ENCODE assay signal across 15 cellular contexts in genomic region chr16:81275795-81276194, GRCh38. TPM values are rescaled to one million over a fixed set of nuclear protein-coding genes. Genes with fewer than 3 reads are reported as not detected.
DNase-seq lines count a peak whose midpoint lies in the region; ATAC-seq and TF ChIP-seq lines count a peak whose summit lies in the region.
"Had no signal": no experiment of that assay in that cellular context is flagged by ENCODE, and none has a peak within 500 bp of the region (broad histone marks: within the 10 kb centered on the region; RNA-seq: fewer than 3 reads in every experiment).

No MANE protein-coding gene starts in this region.

- H3K79me2 ChIP-seq in PC-9 (ENCODE audit: low read depth): no peaks in the 10 kb centered on the region

- H3K4me2 ChIP-seq in PC-9: no peak overlapping the region

- H4K20me1 ChIP-seq in PC-9 (ENCODE audit: insufficient read depth): no peaks in the 10 kb centered on the region

- POLR2A ChIA-PET in PC-9 (lab: Charles Lee; ENCODE audit: unreplicated experiment): no interaction called here

- no peaks in the 10 kb centered on the region for H3K36me3 ChIP-seq in PC-9 (ENCODE audit: low read depth)

- CTCF ChIA-PET in PC-9 (lab: Charles Lee): no interaction called here

- peaks cover 15% of the 10 kb centered on the region for H3F3A ChIP-seq in PC-9 (ENCODE audit: insufficient read depth, low read depth)

- ATAC-seq in GM21381 (IDR thresholded peaks at IDR 0.05; ENCODE audit: unreplicated experiment): no peak
- ATAC-seq in stimulated activated naive CD8-positive, alpha-beta T cell treated with anti-CD3 and anti-CD28 coated beads, Interleukin-15, Interleukin-2, amounts not matched to agents 100 U/mL and 50 U/mL, for 24 hours: no peak

- no peaks in the 10 kb centered on the region for H3K9me2 ChIP-seq in PC-9 (ENCODE audit: insufficient read depth)

- H2AFZ ChIP-seq in PC-9: no peak overlapping the region

- intact Hi-C loops in PC-9 (cut with micrococcal nuclease; ENCODE audit: unreplicated experiment): no loop called here

- H3K4me3 ChIP-seq in PC-9: no peak overlapping the region

- no peaks in the 10 kb centered on the region for H3K27me3 ChIP-seq in PC-9 (ENCODE audit: insufficient read depth, low read depth)

- no peaks in the 10 kb centered on the region for H3K9me3 ChIP-seq in PC-9 (ENCODE audit: insufficient read depth, low read depth)

- DNase-seq in PC-9 (peak in 1 of 2 experiments; percentile 21), epithelial cell of prostate (ENCODE audit: low read depth, low spot score) (no peak), mucosa of gallbladder (ENCODE audit: low spot score) (peak; percentile 32), NCI-H526 treated with DMSO at 0.1 percent for 48 hours (lab: John Stamatoyannopoulos, UW) (no peak), NCI-H1436 (lab: John Stamatoyannopoulos, UW) (no peak)
- no peak for DNase-seq in stimulated activated naive CD8-positive, alpha-beta T cell treated with anti-CD3 and anti-CD28 coated beads, Interleukin-15, Interleukin-2, amounts not matched to agents 100 U/mL and 50 U/mL, for 24 hours
- DNase-seq: AML-193, Calu3, DMS79 treated with DMSO at 0.1 percent for 48 hours, NCI-H1417, NCI-H2029, NCI-H510A treated with DMSO at 0.1 percent for 48 hours had no signal

- H3K27ac ChIP-seq in PC-9: 0 out of 2 replicates have a peak overlapping the region, but pooled peaks have one; percentile 12
- peak overlapping the region; percentile 55 for H3K27ac ChIP-seq in epithelial cell of prostate
- peak overlapping the region; percentile 50 for H3K27ac ChIP-seq in temporal lobe (ENCODE audit: low read depth, low read length)

- TF ChIP-seq CTCF in PC-9 (conservative IDR thresholded peaks at IDR 0.05): no peak

- BruUV-seq in PC-9 (replicated peaks; lab: Mats Ljungman, UMichigan): no TSS peak

- peaks cover 36% of the 10 kb centered on the region for H3K4me1 ChIP-seq in PC-9 (replicated peaks; ENCODE audit: insufficient read depth)

RNA-seq across cellular contexts. Expression of gene BCO1, which starts 37.3 kb away (rescaled TPM):
- total RNA-seq in PC-9 (2021) (1.4 and 1.5 TPM in 2 replicates), mucosa of gallbladder (6.6 TPM), temporal lobe (not detected)
- total RNA-seq: RPMI7951 had no signal

RNA-seq across cellular contexts. Expression of gene GAN, which starts 39.0 kb away (rescaled TPM):
- total RNA-seq in PC-9 (2021) (11.9 TPM in 2 replicates), mucosa of gallbladder (11.6 TPM), temporal lobe (22.4 TPM)
